26 cellular contexts compared by ENCODE assay signal in the genomic region with DNA sequence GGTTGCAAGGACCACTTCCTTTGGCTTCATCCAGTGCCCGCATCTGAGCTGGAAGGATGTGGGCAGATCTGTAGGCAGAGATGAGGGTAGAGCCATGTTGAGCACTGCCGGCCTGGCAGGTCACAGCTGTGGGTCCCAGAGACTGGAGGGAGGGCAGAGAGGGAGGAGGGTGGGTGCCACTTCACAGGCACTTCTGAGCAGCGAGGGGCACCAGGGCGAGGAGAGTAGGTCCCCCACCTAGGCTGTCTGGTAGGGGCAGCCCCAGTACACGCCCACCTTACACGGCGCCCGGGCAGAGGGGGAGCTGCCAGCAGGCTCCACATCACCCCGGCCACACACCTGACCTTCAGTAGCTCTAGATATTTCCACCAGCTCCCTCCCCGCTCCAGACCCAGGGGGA.
"Had no signal": no experiment of that assay in that cellular context is flagged by ENCODE, and none has a peak within 500 bp of the region (broad histone marks: within the 10 kb centered on the region; RNA-seq: fewer than 3 reads in every experiment).

No MANE protein-coding gene starts in this region.

- H3K4me3 ChIP-seq: left ventricle myocardium inferior, ovary, prostate gland, skin epidermis, suprapubic skin, thoracic aorta, tibial artery, vagina had no signal

- H3K9me3 ChIP-seq: left ventricle myocardium inferior, neutrophil, ovary, prostate gland, suprapubic skin, thoracic aorta, tibial artery, vagina had no signal

- H3K4me3 Mint-ChIP-seq: memory B cell; naive thymus-derived CD8-positive, alpha-beta T cell; nephron; neural crest cell; stimulated activated naive CD8-positive, alpha-beta T cell treated with anti-CD3 and anti-CD28 coated beads, Interleukin-15, Interleukin-2, amounts not matched to agents 100 ng/mL and 50 ng/mL, for 24 hours had no signal

- H3K27me3 Mint-ChIP-seq: memory B cell; stimulated activated naive CD8-positive, alpha-beta T cell treated with anti-CD3 and anti-CD28 coated beads, Interleukin-15, Interleukin-2, amounts not matched to agents 100 ng/mL and 50 ng/mL, for 24 hours had no signal

- H3K27ac ChIP-seq: left ventricle myocardium inferior, neutrophil, ovary, prostate gland, skin epidermis, suprapubic skin, thoracic aorta, tibial artery, vagina had no signal

- H3K4me1 Mint-ChIP-seq: memory B cell had no signal

- H3K27me3 ChIP-seq: neutrophil, ovary, suprapubic skin, tibial artery, vagina had no signal

- H3K27ac Mint-ChIP-seq: memory B cell; nephron; stimulated activated naive CD8-positive, alpha-beta T cell treated with anti-CD3 and anti-CD28 coated beads, Interleukin-15, Interleukin-2, amounts not matched to agents 100 ng/mL and 50 ng/mL, for 24 hours had no signal

- H3K4me1 ChIP-seq: left ventricle myocardium inferior, prostate gland, tibial artery, vagina had no signal

- H3K36me3 ChIP-seq: left ventricle myocardium inferior, neutrophil, ovary, prostate gland, suprapubic skin, vagina had no signal

- ATAC-seq: naive thymus-derived CD8-positive, alpha-beta T cell; right cardiac atrium; sciatic nerve had no signal

- H3K36me3 Mint-ChIP-seq: memory B cell; naive thymus-derived CD8-positive, alpha-beta T cell had no signal

- H3K9me3 Mint-ChIP-seq: memory B cell; naive thymus-derived CD8-positive, alpha-beta T cell; nephron; neural crest cell; stimulated activated naive CD8-positive, alpha-beta T cell treated with anti-CD3 and anti-CD28 coated beads, Interleukin-15, Interleukin-2, amounts not matched to agents 100 ng/mL and 50 ng/mL, for 24 hours had no signal

- DNase-seq: head of caudate nucleus; hypothalamus; left ventricle myocardium inferior; naive thymus-derived CD8-positive, alpha-beta T cell; occipital lobe; ovary; retina; stimulated activated CD4-positive, alpha-beta T cell treated with anti-CD3 and anti-CD28 coated beads, Interleukin-12 subunit alpha, Interleukin-12 subunit beta, amount 100 ng/mL, for 4 hours; stimulated activated CD4-positive, alpha-beta T cell treated with anti-CD3 and anti-CD28 coated beads, Interleukin-15, amount 100 ng/mL, for 24 hours; stimulated activated CD4-positive, alpha-beta T cell treated with anti-CD3 and anti-CD28 coated beads, Interleukin-2, amount 100 ng/mL, for 24 hours; stimulated activated CD4-positive, alpha-beta T cell treated with anti-CD3 and anti-CD28 coated beads, Interleukin-4, amount 100 ng/mL, for 1 hour; stimulated activated naive CD4-positive, alpha-beta T cell; trophoblast cell had no signal
